13 cellular contexts compared by ENCODE assay signal in genomic region chr22:44088976-44089570, GRCh38.
DNase-seq lines count a peak whose midpoint lies in the region; TF ChIP-seq lines count a peak whose summit lies in the region.
"Had no signal": no experiment of that assay in that cellular context is flagged by ENCODE, and none has a peak within 500 bp of the region (broad histone marks: within the 10 kb centered on the region; RNA-seq: fewer than 3 reads in every experiment).

No MANE protein-coding gene starts in this region.

- H3K9me3 ChIP-seq in left ventricle myocardium inferior (replicated peaks) (peaks cover 9% of the 10 kb centered on the region), OCI-LY7 (ENCODE audit: low read length) (no peaks in the 10 kb centered on the region), PC-9 (ENCODE audit: insufficient read depth, low read depth) (no peaks in the 10 kb centered on the region)

- intact Hi-C loops in left ventricle myocardium inferior (cut with micrococcal nuclease) (no loop called here), OCI-LY7 (cut with micrococcal nuclease; ENCODE audit: unreplicated experiment) (loop anchor here (10.0 kb wide), 1 partner anchor 476 kb away; no protein-coding TSS in a partner anchor), PC-9 (cut with micrococcal nuclease; ENCODE audit: unreplicated experiment) (loop anchor here (10.0 kb wide), 1 partner anchor 236 kb away; no protein-coding TSS in a partner anchor)

- H3K36me3 ChIP-seq in left ventricle myocardium inferior, result peaks cover 12% of the 10 kb centered on the region
- H3K36me3 ChIP-seq in OCI-LY7 (ENCODE audit: insufficient read depth, low read length), result no peaks in the 10 kb centered on the region
- H3K36me3 ChIP-seq in PC-9 (ENCODE audit: low read depth), result no peaks in the 10 kb centered on the region

- H3K4me1 ChIP-seq in left ventricle myocardium inferior, result peaks cover 63% of the 10 kb centered on the region
- H3K4me1 ChIP-seq in OCI-LY7 (ENCODE audit: insufficient read depth, low read length, poor library complexity, severe bottlenecking), result no peaks in the 10 kb centered on the region
- H3K4me1 ChIP-seq in PC-9 (replicated peaks; ENCODE audit: insufficient read depth), result no peaks in the 10 kb centered on the region

- H3K27me3 ChIP-seq in left ventricle myocardium inferior (ENCODE audit: low read depth), result no peaks in the 10 kb centered on the region
- no peaks in the 10 kb centered on the region for H3K27me3 ChIP-seq in PC-9 (ENCODE audit: insufficient read depth, low read depth)
- H3K27me3 ChIP-seq: spleen had no signal

- DNase-seq in GM04504 (ENCODE audit: low read depth) (peak; percentile 28), astrocyte of the spinal cord (ENCODE audit: low read depth, low spot score) (peak; percentile 46), left ventricle myocardium inferior (peak; percentile 66), retinal pigment epithelial cell (ENCODE audit: low read depth) (peak; percentile 10), OCI-LY7 (ENCODE audit: low spot score) (no peak), ecto neural progenitor cell (ENCODE audit: low spot score) (no peak), NCI-H187 treated with DMSO at 0.1 percent for 48 hours (lab: John Stamatoyannopoulos, UW) (no peak), PC-9 (no peak)
- DNase-seq: activated CD4-positive, alpha-beta T cell treated with anti-CD3 and anti-CD28 coated beads, Interleukin-2, amount 50 U/mL, for 48 hours; NCI-H2107; spleen had no signal

- no peaks in the 10 kb centered on the region for H4K20me1 ChIP-seq in OCI-LY7 (ENCODE audit: insufficient read depth, low read length)
- 0 out of 2 replicates have a peak, but pooled peaks cover 4% of the 10 kb centered on the region for H4K20me1 ChIP-seq in PC-9 (ENCODE audit: insufficient read depth)

- peaks cover 12% of the 10 kb centered on the region; the same call in 1 of the 2 replicates for H3F3A ChIP-seq in PC-9 (ENCODE audit: insufficient read depth, low read depth)

- in situ Hi-C loops in astrocyte of the spinal cord (cut with HindIII; ENCODE audit: low sequenced_read_pairs), result no loop called here

- CTCF ChIA-PET in OCI-LY7 (lab: Charles Lee; ENCODE audit: unreplicated experiment), result no interaction called here
- CTCF ChIA-PET in PC-9 (lab: Charles Lee), result no interaction called here

- H3K79me2 ChIP-seq in OCI-LY7 (ENCODE audit: insufficient read depth, low read depth, low read length) (no peaks in the 10 kb centered on the region), PC-9 (ENCODE audit: low read depth) (no peaks in the 10 kb centered on the region)

- no TSS peak for BruUV-seq in OCI-LY7 (replicated peaks; lab: Mats Ljungman, UMichigan)
- no TSS peak for BruUV-seq in PC-9 (replicated peaks; lab: Mats Ljungman, UMichigan)

- peak overlapping the region; percentile 55 for H3K27ac ChIP-seq in left ventricle myocardium inferior (replicated peaks)
- H3K27ac ChIP-seq in OCI-LY7 (ENCODE audit: low read depth, low read length, poor library complexity, severe bottlenecking), result no peak overlapping the region
- H3K27ac ChIP-seq in PC-9, result no peak overlapping the region
- H3K27ac ChIP-seq: SK-N-MC, spleen had no signal

- H3K4me2 ChIP-seq in OCI-LY7 (ENCODE audit: low read length) (no peak overlapping the region), PC-9 (no peak overlapping the region)

- POLR2A ChIA-PET in OCI-LY7 (lab: Charles Lee) (no interaction called here), PC-9 (lab: Charles Lee; ENCODE audit: unreplicated experiment) (interaction anchor here (0.5 kb wide), 1 partner anchor 1533 kb away, joined by 4 read pairs; no protein-coding TSS in a partner anchor)

- no peak overlapping the region for H2AFZ ChIP-seq in OCI-LY7 (ENCODE audit: low read length)
- no peak overlapping the region for H2AFZ ChIP-seq in PC-9

- H3K4me3 ChIP-seq in astrocyte of the spinal cord (ENCODE audit: low read depth, low read length) (no peak overlapping the region), left ventricle myocardium inferior (no peak overlapping the region), retinal pigment epithelial cell (ENCODE audit: low read length) (no peak overlapping the region), OCI-LY7 (ENCODE audit: low read depth, low read length, poor library complexity, severe bottlenecking) (no peak overlapping the region), PC-9 (no peak overlapping the region)
- H3K4me3 ChIP-seq: GM12878, SK-N-MC, spleen had no signal

- TF ChIP-seq CTCF in astrocyte of the spinal cord (IDR thresholded peaks at IDR 0.05; ENCODE audit: low read depth, low read length), result no peak
- TF ChIP-seq CTCF in left ventricle myocardium inferior (IDR thresholded peaks at IDR 0.05; ENCODE audit: borderline replicate concordance), result no peak
- no peak for TF ChIP-seq CTCF in retinal pigment epithelial cell (conservative IDR thresholded peaks at IDR 0.05; ENCODE audit: low read depth, low read length)
- no peak for TF ChIP-seq CTCF in OCI-LY7 (conservative IDR thresholded peaks at IDR 0.05; ENCODE audit: low read length)
- TF ChIP-seq CTCF in PC-9 (conservative IDR thresholded peaks at IDR 0.05), result no peak

- no peaks in the 10 kb centered on the region for H3K9me2 ChIP-seq in OCI-LY7 (ENCODE audit: insufficient read depth, low read length)
- H3K9me2 ChIP-seq in PC-9 (ENCODE audit: insufficient read depth), result no peaks in the 10 kb centered on the region

Comparison
In these comparisons a context has a peak if more than half of its experiments do, and no peak if none do; other contexts are left out.
1. DNase-seq: peak in GM04504 (single experiment), astrocyte of the spinal cord (single experiment), left ventricle myocardium inferior (single experiment) and retinal pigment epithelial cell (single experiment); none in OCI-LY7 (single experiment), ecto neural progenitor cell (single experiment), NCI-H187 treated with DMSO at 0.1 percent for 48 hours (single experiment) and PC-9 (0 of 2).